ENCODE assay signal across 13 cellular contexts in genomic region chr2:227387583-227387982, GRCh38. TPM values are rescaled to one million over a fixed set of nuclear protein-coding genes. Genes with fewer than 3 reads are reported as not detected.
DNase-seq lines count a peak whose midpoint lies in the region; ATAC-seq, FAIRE-seq and TF ChIP-seq lines count a peak whose summit lies in the region.
"Not testable (repeated sequence)": the region's sequence is repeated elsewhere in the genome, so short reads cannot be mapped to it uniquely, and the experiment has no call there.
"Had no signal": no experiment of that assay in that cellular context is flagged by ENCODE, and none has a peak within 500 bp of the region (broad histone marks: within the 10 kb centered on the region; RNA-seq: fewer than 3 reads in every experiment).

Gene SCYGR1, minus strand, starts transcription at chr2:227387949. Its CDS starts 0 bp downstream, at chr2:227387949.

- not testable (repeated sequence) for H3K4me3 Mint-ChIP-seq in Calu3 (ENCODE audit: low read depth, unreplicated experiment); astrocyte (ENCODE audit: unreplicated experiment); endodermal cell; stimulated activated naive B cell treated with anti-CD40 and anti-IgM and Interleukin-4, amounts not matched to agents 10 μg/mL and 1 μg/mL and 100 μg/mL, for 72 hours
- H3K4me3 Mint-ChIP-seq in HFFc6 (peak within 1 kb of the TSS; percentile 57; the same call in 1 of the 2 replicates), naive B cell (peak within 1 kb of the TSS in 3 of 8 donors; percentile 35 to 56 (median 53))

- 95% methylated on average over 6 of the region's 7 CpGs; no CpG with 5 or more reads in 1 of the 2 experiments for WGBS in endodermal cell (ENCODE audit: insufficient coverage in 1 of 2, insufficient read length in 1 of 2), 2 experiments

- not testable (repeated sequence) for H3K9me3 ChIP-seq in astrocyte (ENCODE audit: insufficient read depth, low read depth, low read length); endodermal cell (ENCODE audit: control insufficient read depth, low read length)

- not testable (repeated sequence) for H3K4me2 ChIP-seq in astrocyte (ENCODE audit: low read length)

- not testable (repeated sequence) for H3K27me3 ChIP-seq in astrocyte (ENCODE audit: insufficient read depth, low read length); endodermal cell (ENCODE audit: control insufficient read depth, insufficient read depth, low read length, poor library complexity, severe bottlenecking); foreskin keratinocyte

- H3K27me3 Mint-ChIP-seq in Calu3 (ENCODE audit: unreplicated experiment); HFFc6 (ENCODE audit: insufficient read depth); endodermal cell (ENCODE audit: insufficient read depth); naive B cell; stimulated activated naive B cell treated with anti-CD40 and anti-IgM and Interleukin-4, amounts not matched to agents 10 μg/mL and 1 μg/mL and 100 μg/mL, for 72 hours: not testable (repeated sequence)
- H3K27me3 Mint-ChIP-seq in astrocyte (ENCODE audit: low read depth, unreplicated experiment): peaks cover 11% of the 10 kb centered on the region

- TF ChIP-seq CTCF in Calu3 (IDR thresholded peaks at IDR 0.05; ENCODE audit: unreplicated experiment); HFFc6 (IDR thresholded peaks at IDR 0.05); astrocyte (IDR thresholded peaks at IDR 0.05; ENCODE audit: insufficient read depth, low read depth, low read length); endodermal cell (conservative IDR thresholded peaks at IDR 0.05); foreskin keratinocyte (conservative IDR thresholded peaks at IDR 0.05): not testable (repeated sequence)

- not testable (repeated sequence) for H3K36me3 ChIP-seq in astrocyte (ENCODE audit: insufficient read depth, low read length); endodermal cell (ENCODE audit: control insufficient read depth, insufficient read depth, low read length)

- not testable (repeated sequence) for FAIRE-seq in astrocyte (lab: Jason Lieb, UNC)

- not testable (repeated sequence) for H3K9ac ChIP-seq in astrocyte (ENCODE audit: low read length); endodermal cell (ENCODE audit: extremely low read depth, low read length, poor library complexity, severe bottlenecking)

- BruUV-seq in Calu3 (replicated peaks; lab: Mats Ljungman, UMichigan): not testable (repeated sequence)

- intact Hi-C loops in Calu3 (cut with micrococcal nuclease; ENCODE audit: unreplicated experiment): not testable (repeated sequence)

- H3K9me3 Mint-ChIP-seq in Calu3 (ENCODE audit: low read depth, unreplicated experiment); HFFc6; astrocyte (ENCODE audit: unreplicated experiment); endodermal cell; naive B cell: not testable (repeated sequence)
- H3K9me3 Mint-ChIP-seq in stimulated activated naive B cell treated with anti-CD40 and anti-IgM and Interleukin-4, amounts not matched to agents 10 μg/mL and 1 μg/mL and 100 μg/mL, for 72 hours: peaks cover 4 to 10% of the 10 kb centered on the region in 2 donors

- not testable (repeated sequence) for H3K4me1 Mint-ChIP-seq in Calu3 (ENCODE audit: low read depth, unreplicated experiment); astrocyte (ENCODE audit: low read depth, unreplicated experiment); endodermal cell
- H3K4me1 Mint-ChIP-seq in HFFc6 (ENCODE audit: low read depth): peaks cover 16% of the 10 kb centered on the region
- peaks cover 34 to 37% (median 36%) of the 10 kb centered on the region in 3 donors for H3K4me1 Mint-ChIP-seq in naive B cell
- H3K4me1 Mint-ChIP-seq in stimulated activated naive B cell treated with anti-CD40 and anti-IgM and Interleukin-4, amounts not matched to agents 10 μg/mL and 1 μg/mL and 100 μg/mL, for 72 hours: peaks cover 26 to 27% of the 10 kb centered on the region in 2 donors

- CTCF ChIA-PET in Calu3 (lab: Charles Lee): interaction anchor here (0.7 kb wide), 1 partner anchor 1113 kb away, joined by 3 read pairs; no protein-coding TSS in a partner anchor

- not testable (repeated sequence) for DNase-seq in Calu3; HFFc6; astrocyte (ENCODE audit: low read depth); foreskin keratinocyte; naive B cell; stimulated activated naive B cell treated with anti-CD40 and anti-IgM and Interleukin-4, amounts not matched to agents 10 μg/mL and 1 μg/mL and 100 μg/mL, for 72 hours
- DNase-seq in RPMI8226 (peak; percentile 16), endodermal cell (peak; percentile 22)

- not testable (repeated sequence) for H2AFZ ChIP-seq in astrocyte (ENCODE audit: low read depth, low read length)

- not testable (repeated sequence) for ATAC-seq in foreskin keratinocyte; naive B cell (ENCODE audit: low read depth in 2 of 2); stimulated activated naive B cell treated with anti-CD40 and anti-IgM and Interleukin-4, amounts not matched to agents 10 μg/mL and 1 μg/mL and 100 μg/mL, for 72 hours (replicated peaks)

- H3K4me1 ChIP-seq in astrocyte (ENCODE audit: insufficient read depth, low read length); endodermal cell (ENCODE audit: control insufficient read depth, insufficient read depth, low read length); foreskin keratinocyte: not testable (repeated sequence)

- not testable (repeated sequence) for H3K36me3 Mint-ChIP-seq in Calu3 (ENCODE audit: insufficient read depth, unreplicated experiment); HFFc6 (ENCODE audit: low read depth); astrocyte (ENCODE audit: low read depth, unreplicated experiment); endodermal cell (ENCODE audit: low read depth)
- peaks cover 0 to 11% of the 10 kb centered on the region in 2 donors for H3K36me3 Mint-ChIP-seq in naive B cell
- H3K36me3 Mint-ChIP-seq in stimulated activated naive B cell treated with anti-CD40 and anti-IgM and Interleukin-4, amounts not matched to agents 10 μg/mL and 1 μg/mL and 100 μg/mL, for 72 hours: peaks cover 0 to 10% of the 10 kb centered on the region in 2 donors

- H3K27ac Mint-ChIP-seq in Calu3 (ENCODE audit: unreplicated experiment) (peak within 1 kb of the TSS; percentile 79), HFFc6 (peak within 1 kb of the TSS; percentile 91), naive B cell (peak within 1 kb of the TSS; percentile 89 to 98 (median 96))
- H3K27ac Mint-ChIP-seq in astrocyte (ENCODE audit: unreplicated experiment); endodermal cell: not testable (repeated sequence)
- H3K27ac Mint-ChIP-seq in stimulated activated naive B cell treated with anti-CD40 and anti-IgM and Interleukin-4, amounts not matched to agents 10 μg/mL and 1 μg/mL and 100 μg/mL, for 72 hours: peak within 1 kb of the TSS; percentile 83

- peak within 1 kb of the TSS; percentile 55 for H3K27ac ChIP-seq in astrocyte (ENCODE audit: low read depth, low read length)
- H3K27ac ChIP-seq in endodermal cell (ENCODE audit: low read depth, low read length): not testable (repeated sequence)
- H3K27ac ChIP-seq in foreskin keratinocyte: peak within 1 kb of the TSS; percentile 58

- not testable (repeated sequence) for H3K79me2 ChIP-seq in astrocyte (ENCODE audit: insufficient read depth, low read length)

- H4K20me1 ChIP-seq in astrocyte (ENCODE audit: insufficient read depth, low read length): not testable (repeated sequence)

- H3K4me3 ChIP-seq in astrocyte (ENCODE audit: insufficient read depth, low read depth, low read length); endodermal cell (ENCODE audit: low read length): not testable (repeated sequence)

RNA-seq across cellular contexts. Expression of gene SCYGR1, which starts in this region (rescaled TPM):
- total RNA-seq in Calu3 (2022) (not detected in 2 replicates), astrocyte (not detected in 2 replicates), endodermal cell (not detected), foreskin keratinocyte (not detected in 2 replicates)
- not detected for total RNA-seq in HFFc6 (2021; fragmentation: NEBNext Ultra II Directional; extraction: Animal tissue kit (Norgen Biotek cat#: 25700))
- polyA plus RNA-seq in endodermal cell (2013, experiment 1 of 2): not detected
- not detected for polyA plus RNA-seq in endodermal cell (2013, experiment 2 of 2)
- polyA plus RNA-seq in foreskin keratinocyte (not detected in 2 replicates), naive B cell (ENCODE audit: low read depth in 6 of 6) (not detected)
- total RNA-seq: CD4-positive, alpha-beta T cell; H1; OCI-LY7; Right ventricle myocardium superior; SK-MEL-5 had no signal
- polyA plus RNA-seq: H1 had no signal

Comparison
In these comparisons a context has a peak if more than half of its experiments do, and no peak if none do; other contexts are left out.
1. Peak in DNase-seq in endodermal cell; RNA of the gene not detected or under 1 TPM.